In the genomic region with DNA sequence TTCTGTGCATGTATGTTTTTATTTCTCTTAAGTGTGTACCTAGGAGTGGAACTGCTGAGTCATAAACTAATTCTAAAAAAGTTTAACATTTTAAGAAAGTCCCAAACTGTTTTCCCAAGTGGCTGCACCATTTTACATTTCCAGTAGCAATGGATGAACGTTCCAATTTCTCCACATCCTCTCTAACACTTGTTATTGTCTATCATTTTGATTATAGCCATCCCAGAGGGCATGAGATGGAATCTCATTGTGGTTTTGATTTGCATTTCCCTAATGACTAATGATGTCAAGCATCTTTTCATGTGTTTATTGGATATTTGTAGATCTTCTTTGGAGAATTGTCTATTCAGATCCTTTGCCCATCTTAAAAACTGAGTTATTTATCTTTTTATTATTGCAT, we compare ENCODE assay signal across 23 cellular contexts.
"Had no signal": no experiment of that assay in that cellular context is flagged by ENCODE, and none has a peak within 500 bp of the region (broad histone marks: within the 10 kb centered on the region; RNA-seq: fewer than 3 reads in every experiment).

No MANE protein-coding gene starts in this region.

- H3K36me3 ChIP-seq: heart left ventricle, prostate gland, right lobe of liver, spleen, tibial artery, upper lobe of left lung, uterus had no signal

- DNase-seq: effector CD4-positive, alpha-beta T cell; endodermal cell; heart left ventricle; hippocampal formation; kidney glomerular epithelial cell; naive B cell; occipital lobe; retina; right lobe of liver; spleen; stimulated activated CD4-positive, alpha-beta T cell treated with anti-CD3 and anti-CD28 coated beads, Interleukin-15, amount 100 ng/mL, for 24 hours; stimulated activated CD4-positive, alpha-beta T cell treated with anti-CD3 and anti-CD28 coated beads, Interleukin-1b, Interleukin-23, amount 100 ng/mL, for 48 hours; stimulated activated CD4-positive, alpha-beta T cell treated with anti-CD3 and anti-CD28 coated beads, Interleukin-4, amount 100 ng/mL, for 24 hours; tibial artery; upper lobe of left lung; uterus had no signal

- FAIRE-seq: endothelial cell of umbilical vein, frontal cortex, islet of Langerhans had no signal

- ATAC-seq: heart left ventricle; right lobe of liver; stimulated activated memory B cell treated with anti-CD40 and anti-IgM and Interleukin-4, amounts not matched to agents 10 μg/mL and 1 μg/mL and 100 μg/mL, for 72 hours had no signal

- H3K27ac ChIP-seq: coronary artery, heart left ventricle, parathyroid adenoma, prostate gland, right lobe of liver, spleen, tibial artery, upper lobe of left lung, uterus had no signal

- H3K27me3 ChIP-seq: heart left ventricle, right lobe of liver, spleen, tibial artery, upper lobe of left lung, uterus had no signal

- H3K4me3 ChIP-seq: coronary artery, heart left ventricle, prostate gland, right lobe of liver, spleen, tibial artery, upper lobe of left lung, uterus had no signal

- H3K4me1 ChIP-seq: heart left ventricle, parathyroid adenoma, prostate gland, right lobe of liver, spleen, tibial artery, upper lobe of left lung, uterus had no signal

- H3K9me3 ChIP-seq: heart left ventricle, prostate gland, right lobe of liver, spleen, tibial artery, upper lobe of left lung, uterus had no signal
